Comparison of ENCODE assay signal across 1 cellular context in genomic region chr7:97130417-97131139, GRCh38.
TF ChIP-seq lines count a peak whose summit lies in the region.

No MANE protein-coding gene starts in this region.

TF ChIP-seq in K562, 482 proteins besides CTCF, POLR2A, EP300 and RAD21 (continued from another document and continues in another):
- TF ChIP-seq TSHZ1 (CRISPR knock-in tag; IDR thresholded peaks at IDR 0.05) (no peak), YY1 (IDR thresholded peaks at IDR 0.05; ENCODE audit: borderline replicate concordance in 1 of 3, control insufficient read depth in 1 of 3, extremely low read depth in 1 of 3, insufficient read depth in 3 of 3, insufficient read length in 1 of 3, insufficient replicate concordance in 2 of 3, low read depth in 1 of 3, low read length in 2 of 3) (peak in 1 of 3 experiments; percentile 8), USF1 (CRISPR knock-in tag; IDR thresholded peaks at IDR 0.05) (peak; percentile 75), DPF2 (IDR thresholded peaks at IDR 0.05) (no peak), RBM34 (IDR thresholded peaks at IDR 0.05; ENCODE audit: borderline replicate concordance, insufficient read depth, low read length) (no peak), KLF1 (tag; IDR thresholded peaks at IDR 0.05) (peak; percentile 61; the same call in 1 of the 2 replicates), EP400 (IDR thresholded peaks at IDR 0.05) (no peak), ASH1L (IDR thresholded peaks at IDR 0.05; ENCODE audit: borderline replicate concordance, low read depth, partially characterized antibody) (no peak), ZNF408 (CRISPR knock-in tag; IDR thresholded peaks at IDR 0.05; ENCODE audit: low read depth) (no peak), TOE1 (IDR thresholded peaks at IDR 0.05; ENCODE audit: borderline replicate concordance) (no peak), TOE1 (CRISPR knock-in tag; IDR thresholded peaks at IDR 0.05; ENCODE audit: borderline replicate concordance, low read depth) (no peak), TAL1 (IDR thresholded peaks at IDR 0.05) (no peak), ZNF232 (CRISPR knock-in tag; IDR thresholded peaks at IDR 0.05) (no peak), CREM (IDR thresholded peaks at IDR 0.05; ENCODE audit: low read depth) (no peak), ZNF24 (IDR thresholded peaks at IDR 0.05) (no peak), ZNF212 (CRISPR knock-in tag; IDR thresholded peaks at IDR 0.05) (no peak), CBFA2T2 (conservative IDR thresholded peaks at IDR 0.05) (peak; percentile 32; the same call in 1 of the 2 replicates), IRF1 (CRISPR knock-in tag; IDR thresholded peaks at IDR 0.05; ENCODE audit: borderline replicate concordance) (no peak), RAD51 (IDR thresholded peaks at IDR 0.05; ENCODE audit: borderline replicate concordance, low read depth) (peak; percentile 84), NRF1 (conservative IDR thresholded peaks at IDR 0.05 in 1 of 2, IDR thresholded peaks at IDR 0.05 in 1 of 2) (no peak), TAF1 (IDR thresholded peaks at IDR 0.05; ENCODE audit: control insufficient read depth, extremely low read depth, insufficient read depth, low read length, severe bottlenecking) (no peak), TRIM24 (IDR thresholded peaks at IDR 0.05) (peak in 1 of 2 experiments; percentile 18; a peak in 1 of 4 replicates), NFIC (IDR thresholded peaks at IDR 0.05) (no peak), DNMT1 (IDR thresholded peaks at IDR 0.05) (no peak), ZNF224 (CRISPR knock-in tag; IDR thresholded peaks at IDR 0.05) (no peak), ATF2 (CRISPR knock-in tag; IDR thresholded peaks at IDR 0.05) (no peak), ZBTB43 (CRISPR knock-in tag; IDR thresholded peaks at IDR 0.05) (no peak), ZNF347 (CRISPR knock-in tag; IDR thresholded peaks at IDR 0.05; ENCODE audit: low read depth) (no peak), ZNF76 (CRISPR knock-in tag; IDR thresholded peaks at IDR 0.05; ENCODE audit: borderline replicate concordance) (no peak), ZBTB1 (CRISPR knock-in tag; IDR thresholded peaks at IDR 0.05; ENCODE audit: borderline replicate concordance, low read depth) (no peak), SRSF3 (IDR thresholded peaks at IDR 0.05; ENCODE audit: insufficient read depth, low read length) (no peak), THAP7 (CRISPR knock-in tag; IDR thresholded peaks at IDR 0.05) (no peak), ZFP30 (CRISPR knock-in tag; IDR thresholded peaks at IDR 0.05; ENCODE audit: borderline replicate concordance) (no peak), CCNT2 (IDR thresholded peaks at IDR 0.05; ENCODE audit: borderline replicate concordance, extremely low read depth, insufficient read length, low read depth, low read length) (no peak), MBD1 (CRISPR knock-in tag; IDR thresholded peaks at IDR 0.05) (no peak), ATF1 (CRISPR knock-in tag; IDR thresholded peaks at IDR 0.05) (no peak), ATF1 (tag; IDR thresholded peaks at IDR 0.05) (no peak), CREB3L1 (IDR thresholded peaks at IDR 0.05; ENCODE audit: borderline replicate concordance, low read depth) (no peak), HMGXB4 (CRISPR knock-in tag; IDR thresholded peaks at IDR 0.05) (no peak), PRMT5 (CRISPR knock-in tag; IDR thresholded peaks at IDR 0.05) (no peak), TAF15 (IDR thresholded peaks at IDR 0.05; ENCODE audit: low read depth, low read length) (no peak), VEZF1 (CRISPR knock-in tag; IDR thresholded peaks at IDR 0.05) (peak; percentile 53; the same call in 1 of the 2 replicates), RBM22 (IDR thresholded peaks at IDR 0.05; ENCODE audit: low read depth, low read length, poor library complexity, severe bottlenecking) (no peak), ZKSCAN3 (CRISPR knock-in tag; IDR thresholded peaks at IDR 0.05) (no peak), BRF2 (IDR thresholded peaks at IDR 0.05; ENCODE audit: borderline replicate concordance, insufficient read depth, insufficient read length) (no peak), RBBP5 (IDR thresholded peaks at IDR 0.05; ENCODE audit: borderline replicate concordance, insufficient read depth, low read length, poor library complexity, severe bottlenecking) (no peak), POLR2H (tag; IDR thresholded peaks at IDR 0.05; ENCODE audit: low read depth) (no peak), HMGN3 (IDR thresholded peaks at IDR 0.05; ENCODE audit: borderline replicate concordance, extremely low read depth, insufficient read length, low read depth, low read length) (no peak), POLR2AphosphoS5 (IDR thresholded peaks at IDR 0.05; ENCODE audit: control insufficient read depth, insufficient read depth, low read depth, low read length) (peak; percentile 53; the same call in 1 of the 2 replicates), FOXJ2 (tag; IDR thresholded peaks at IDR 0.05) (no peak)
